Comparison of ENCODE assay signal across 17 cellular contexts in genomic region chr11:41716862-41717261, GRCh38.
A peak's percentile ranks its signal among the peaks of the same experiment; 100 is the strongest.
DNase-seq lines count a peak whose midpoint lies in the region; ATAC-seq, FAIRE-seq and TF ChIP-seq lines count a peak whose summit lies in the region.
"Had no signal": no experiment of that assay in that cellular context is flagged by ENCODE, and none has a peak within 500 bp of the region (broad histone marks: within the 10 kb centered on the region; RNA-seq: fewer than 3 reads in every experiment).

No MANE protein-coding gene starts in this region.

- no peak overlapping the region for H4K5ac ChIP-seq in H1 (ENCODE audit: insufficient read length, low read depth, low read length)

- H4K20me1 ChIP-seq in H1 (replicated peaks in 1 of 2; ENCODE audit: control insufficient read depth in 1 of 2, insufficient read depth in 2 of 2, low read length in 2 of 2): no peaks in the 10 kb centered on the region

- ATAC-seq in HG02759 (IDR thresholded peaks at IDR 0.05; ENCODE audit: unreplicated experiment) (no peak), HG02970 (IDR thresholded peaks at IDR 0.05; ENCODE audit: low FRiP score, unreplicated experiment) (no peak)

- H2AK5ac ChIP-seq in H1 (ENCODE audit: low read depth, low read length): no peak overlapping the region

- CTCF ChIA-PET in H1 (lab: Charles Lee; ENCODE audit: partially characterized antibody): interaction anchor here (0.9 kb wide), 2 partner anchors 14 to 265 kb away, joined by 3 to 4 read pairs; no protein-coding TSS in a partner anchor

- TF ChIP-seq CTCF in BE2C (IDR thresholded peaks at IDR 0.05; ENCODE audit: low read depth, low read length) (no peak), H1 (IDR thresholded peaks at IDR 0.05; ENCODE audit: control extremely low read depth in 1 of 3, insufficient read depth in 1 of 3, low read depth in 1 of 3, low read length in 3 of 3) (no peak)

- no peak overlapping the region for H3K4ac ChIP-seq in H1 (replicated peaks; ENCODE audit: insufficient read length, low read depth, low read length)

- 95% methylated on average over 3 of the region's 3 CpGs; no CpG with 5 or more reads in 1 of the 2 experiments for WGBS in H1 (ENCODE audit: extremely low coverage in 1 of 2, insufficient coverage in 1 of 2, insufficient read length in 1 of 2, insufficient replicate concordance in 2 of 2, low coverage in 1 of 2, low lambda C conversion rate in 2 of 2, missing lambda C conversion rate in 1 of 2), 2 experiments

- H2BK12ac ChIP-seq in H1 (ENCODE audit: low read depth, low read length): 0 out of 2 replicates have a peak overlapping the region, but pooled peaks have one; percentile 42

- H3K4me2 ChIP-seq in H1 (ENCODE audit: insufficient read depth in 1 of 2, low read depth in 2 of 2, low read length in 2 of 2): no peak overlapping the region
- H3K4me2 ChIP-seq: KMS-11 had no signal

- no peak overlapping the region for H3K56ac ChIP-seq in H1 (replicated peaks; ENCODE audit: insufficient read length, low read depth, low read length)

- TF ChIP-seq RAD21 in H1 (IDR thresholded peaks at IDR 0.05 in 1 of 2, conservative IDR thresholded peaks at IDR 0.05 in 1 of 2; ENCODE audit: low read depth in 2 of 2, low read length in 2 of 2): no peak

- no peak for TF ChIP-seq POLR2A in H1 (IDR thresholded peaks at IDR 0.05; ENCODE audit: control extremely low read depth in 1 of 2, low read depth in 2 of 2, low read length in 2 of 2)

- no peak for FAIRE-seq in H1 (lab: Jason Lieb, UNC)
- FAIRE-seq: GM12892, GM18507 had no signal

- no peak overlapping the region for H2AFZ ChIP-seq in H1 (ENCODE audit: low read length)

- no peak overlapping the region for H3K23ac ChIP-seq in H1 (ENCODE audit: insufficient read length)

- H3K27me3 ChIP-seq in BE2C (no peaks in the 10 kb centered on the region), H1 (replicated peaks in 1 of 4; ENCODE audit: control insufficient read depth in 3 of 4, extremely low read depth in 1 of 4, insufficient read depth in 3 of 4, low read length in 3 of 4) (no peaks in the 10 kb centered on the region)

- peak overlapping the region; percentile 23 for H4K91ac ChIP-seq in H1 (replicated peaks; ENCODE audit: insufficient read length, low read length)

- H3K36me3 ChIP-seq in BE2C (no peaks in the 10 kb centered on the region), SK-N-MC (ENCODE audit: insufficient read depth, low read length) (no peaks in the 10 kb centered on the region), H1 (ENCODE audit: control insufficient read depth in 2 of 4, insufficient read depth in 4 of 4, low read length in 3 of 4) (no peaks in the 10 kb centered on the region)

- H3K79me1 ChIP-seq in H1 (ENCODE audit: low read depth, low read length): no peaks in the 10 kb centered on the region

- peak overlapping the region; percentile 14; the same call in 1 of the 2 replicates for H3K4me3 ChIP-seq in BE2C (ENCODE audit: low read depth, low read length)
- H3K4me3 ChIP-seq in SK-N-MC: peak overlapping the region; percentile 43; the same call in 1 of the 2 replicates
- no peak overlapping the region for H3K4me3 ChIP-seq in H1 (ENCODE audit: extremely low read depth in 1 of 4, insufficient read depth in 2 of 4, low read depth in 3 of 4, low read length in 4 of 4)

- no peak overlapping the region for H2BK20ac ChIP-seq in H1 (ENCODE audit: low read length)

- no peaks in the 10 kb centered on the region for H3K9me3 ChIP-seq in BE2C
- no peaks in the 10 kb centered on the region for H3K9me3 ChIP-seq in SK-N-MC (ENCODE audit: low read depth, low read length)
- no peaks in the 10 kb centered on the region for H3K9me3 ChIP-seq in H1 (ENCODE audit: insufficient read depth in 2 of 2, low read depth in 1 of 2, low read length in 1 of 2)

- POLR2A ChIA-PET in H1 (lab: Charles Lee; ENCODE audit: partially characterized antibody): no interaction called here

- no peak overlapping the region for H2BK120ac ChIP-seq in H1 (replicated peaks; ENCODE audit: low read depth, low read length)

- no peaks in the 10 kb centered on the region for H3K79me2 ChIP-seq in H1 (ENCODE audit: control insufficient read depth in 1 of 2, insufficient read depth in 2 of 2, low read length in 2 of 2)

- no peak overlapping the region for H2BK5ac ChIP-seq in H1 (ENCODE audit: low read depth, low read length)

- TF ChIP-seq EP300 in H1 (IDR thresholded peaks at IDR 0.05; ENCODE audit: borderline replicate concordance in 1 of 2, low read depth in 2 of 2, low read length in 2 of 2): no peak

- H2BK15ac ChIP-seq in H1 (ENCODE audit: low read length): 0 out of 2 replicates have a peak overlapping the region, but pooled peaks have one; percentile 36

- H4K8ac ChIP-seq in H1 (ENCODE audit: extremely low read depth, insufficient read depth, low read length): no peak overlapping the region

- DNase-seq in BE2C: peak; percentile 26
- peak; percentile 46 for DNase-seq in NCI-H1105 (lab: John Stamatoyannopoulos, UW)
- DNase-seq in SK-N-MC (ENCODE audit: low read depth, low spot score): no peak
- DNase-seq in H1 (ENCODE audit: low read depth in 1 of 2, low spot score in 2 of 2): no peak
- no peak for DNase-seq in NCI-H2029 (lab: John Stamatoyannopoulos, UW)
- DNase-seq: ACHN; CD4-positive, alpha-beta T cell; DMS153; DMS79; GDM1; HCEC 1CT had no signal

- no peak overlapping the region for H3K27ac ChIP-seq in SK-N-MC
- H3K27ac ChIP-seq in H1 (ENCODE audit: low read depth, low read length): no peak overlapping the region
- H3K27ac ChIP-seq: C4-2B, KMS-11 had no signal

- peak overlapping the region; percentile 57 for H3K14ac ChIP-seq in H1 (ENCODE audit: insufficient read length)

- H3K23me2 ChIP-seq in H1 (ENCODE audit: low read depth, low read length): no peaks in the 10 kb centered on the region

- no peak overlapping the region; the same call in 1 of the 2 replicates for H3K18ac ChIP-seq in H1 (ENCODE audit: extremely low read depth, low read length)

- H3K9ac ChIP-seq in SK-N-MC (ENCODE audit: insufficient read length) (no peak overlapping the region), H1 (replicated peaks in 1 of 4; ENCODE audit: extremely low read depth in 1 of 4, low read depth in 3 of 4, low read length in 3 of 4) (no peak overlapping the region)
- H3K9ac ChIP-seq: KMS-11 had no signal

- H3K4me1 ChIP-seq in BE2C: no peaks in the 10 kb centered on the region
- H3K4me1 ChIP-seq in H1 (replicated peaks in 1 of 4; ENCODE audit: control insufficient read depth in 3 of 4, insufficient read depth in 4 of 4, low read length in 3 of 4): peaks cover 0 to 15% (median 9%) of the 10 kb centered on the region in 4 experiments; a peak in 6 of 7 replicates

TF ChIP-seq in H1, 55 proteins besides CTCF, POLR2A, EP300 and RAD21:
- no peak for TF ChIP-seq SP4 (IDR thresholded peaks at IDR 0.05; ENCODE audit: low read length)
- no peak for TF ChIP-seq CTBP2 (IDR thresholded peaks at IDR 0.05; ENCODE audit: borderline replicate concordance, insufficient read depth, insufficient read length, low read length)
- TF ChIP-seq JUND (IDR thresholded peaks at IDR 0.05; ENCODE audit: low read length): no peak
- TF ChIP-seq SP1 (IDR thresholded peaks at IDR 0.05; ENCODE audit: low read depth, low read length): no peak
- TF ChIP-seq CEBPB (IDR thresholded peaks at IDR 0.05; ENCODE audit: low read depth, low read length): no peak
- TF ChIP-seq KDM4A (IDR thresholded peaks at IDR 0.05; ENCODE audit: low read depth, low read length, severe bottlenecking): no peak
- no peak for TF ChIP-seq TEAD4 (IDR thresholded peaks at IDR 0.05; ENCODE audit: low read depth, low read length)
- no peak for TF ChIP-seq POU5F1 (IDR thresholded peaks at IDR 0.05; ENCODE audit: low read depth, low read length)
- TF ChIP-seq EGR1 (IDR thresholded peaks at IDR 0.05; ENCODE audit: borderline replicate concordance, low read depth, low read length): no peak
- no peak for TF ChIP-seq TAF1 (IDR thresholded peaks at IDR 0.05; ENCODE audit: low read depth, low read length)
- no peak for TF ChIP-seq CBX5 (IDR thresholded peaks at IDR 0.05; ENCODE audit: low read depth, low read length)
- TF ChIP-seq, protein P1, sequence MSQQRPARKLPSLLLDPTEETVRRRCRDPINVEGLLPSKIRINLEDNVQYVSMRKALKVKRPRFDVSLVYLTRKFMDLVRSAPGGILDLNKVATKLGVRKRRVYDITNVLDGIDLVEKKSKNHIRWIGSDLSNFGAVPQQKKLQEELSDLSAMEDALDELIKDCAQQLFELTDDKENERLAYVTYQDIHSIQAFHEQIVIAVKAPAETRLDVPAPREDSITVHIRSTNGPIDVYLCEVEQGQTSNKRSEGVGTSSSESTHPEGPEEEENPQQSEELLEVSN (IDR thresholded peaks at IDR 0.05): no peak
- TF ChIP-seq BCL11A (IDR thresholded peaks at IDR 0.05; ENCODE audit: low read depth in 2 of 2, low read length in 2 of 2): no peak
TF ChIP-seq in H1: peak in this region for 0.

Comparison
In these comparisons a context has a peak if more than half of its experiments do, and no peak if none do; other contexts are left out.
1. DNase-seq: peak in BE2C (single experiment) and NCI-H1105 (single experiment); none in SK-N-MC (single experiment), H1 (0 of 2) and NCI-H2029 (single experiment).
2. H3K4me3 ChIP-seq: peak in BE2C (single experiment) and SK-N-MC (single experiment); none in H1 (0 of 4).